In genomic region chr5:88405783-88406182, GRCh38 we compare ENCODE assay signal across 15 cellular contexts.
DNase-seq lines count a peak whose midpoint lies in the region; ATAC-seq and TF ChIP-seq lines count a peak whose summit lies in the region.
"Had no signal": no experiment of that assay in that cellular context is flagged by ENCODE, and none has a peak within 500 bp of the region (broad histone marks: within the 10 kb centered on the region; RNA-seq: fewer than 3 reads in every experiment).

No MANE protein-coding gene starts in this region.

- no peak overlapping the region for H3K27ac Mint-ChIP-seq in activated T-helper 1 cell treated with anti-CD3 and anti-CD28 coated beads, Interleukin-12 subunit alpha, Interleukin-12 subunit beta, Interleukin-2, Interleukin-4 antibody, amounts not matched to agents 30 ng/mL and 10 ng/mL and 1 ng/mL, durations not matched to agents 14 hours and 24 hours and 36 hours
- H3K27ac Mint-ChIP-seq: CD4-positive, CD25-positive, alpha-beta regulatory T cell; HFFc6 had no signal

- no peak for DNase-seq in left ventricle myocardium superior
- DNase-seq in heart right ventricle, result no peak
- DNase-seq in astrocyte of the hippocampus (ENCODE audit: low read depth, low spot score), result peak; percentile 14
- DNase-seq in myocyte (ENCODE audit: low read depth), result peak; percentile 9
- no peak for DNase-seq in activated T-helper 1 cell treated with anti-CD3 and anti-CD28 coated beads, Interleukin-12 subunit alpha, Interleukin-12 subunit beta, Interleukin-2, Interleukin-4 antibody, amounts not matched to agents 30 ng/mL and 10 ng/mL and 1 ng/mL, durations not matched to agents 14 hours and 24 hours and 36 hours (ENCODE audit: low spot score)
- no peak for DNase-seq in activated CD8-positive, alpha-beta memory T cell treated with anti-CD3 and anti-CD28 coated beads for 24 hours
- no peak for DNase-seq in NCI-H1092 (lab: John Stamatoyannopoulos, UW)
- DNase-seq: CD4-positive, CD25-positive, alpha-beta regulatory T cell; DMS53; HCEC 1CT; HFFc6 had no signal

- H3K27ac ChIP-seq in heart right ventricle, result peak overlapping the region in 2 of 10 donors; percentile 25 to 39
- H3K27ac ChIP-seq: 22Rv1; BLaER1 treated with 17β-estradiol and CSF1 and Interleukin-3, amounts not matched to agents 10 nM and 100 nM; HL-60 had no signal

- no peaks in the 10 kb centered on the region for H3K9me3 ChIP-seq in heart right ventricle
- H3K9me3 ChIP-seq: BLaER1 treated with 17β-estradiol and CSF1 and Interleukin-3, amounts not matched to agents 10 nM and 100 nM had no signal

- H3K36me3 Mint-ChIP-seq in activated T-helper 1 cell treated with anti-CD3 and anti-CD28 coated beads, Interleukin-12 subunit alpha, Interleukin-12 subunit beta, Interleukin-2, Interleukin-4 antibody, amounts not matched to agents 30 ng/mL and 10 ng/mL and 1 ng/mL, durations not matched to agents 14 hours and 24 hours and 36 hours (ENCODE audit: low read depth), result no peaks in the 10 kb centered on the region
- H3K36me3 Mint-ChIP-seq: CD4-positive, CD25-positive, alpha-beta regulatory T cell had no signal

- peaks cover 0 to 9% (median 0%) of the 10 kb centered on the region in 9 donors for H3K4me1 ChIP-seq in heart right ventricle
- H3K4me1 ChIP-seq: BLaER1 treated with 17β-estradiol and CSF1 and Interleukin-3, amounts not matched to agents 10 nM and 100 nM had no signal

- H3K4me3 Mint-ChIP-seq in activated T-helper 1 cell treated with anti-CD3 and anti-CD28 coated beads, Interleukin-12 subunit alpha, Interleukin-12 subunit beta, Interleukin-2, Interleukin-4 antibody, amounts not matched to agents 30 ng/mL and 10 ng/mL and 1 ng/mL, durations not matched to agents 14 hours and 24 hours and 36 hours, result no peak overlapping the region
- H3K4me3 Mint-ChIP-seq: CD4-positive, CD25-positive, alpha-beta regulatory T cell; HFFc6 had no signal

- peaks cover 6% of the 10 kb centered on the region for H3K27me3 Mint-ChIP-seq in activated T-helper 1 cell treated with anti-CD3 and anti-CD28 coated beads, Interleukin-12 subunit alpha, Interleukin-12 subunit beta, Interleukin-2, Interleukin-4 antibody, amounts not matched to agents 30 ng/mL and 10 ng/mL and 1 ng/mL, durations not matched to agents 14 hours and 24 hours and 36 hours (ENCODE audit: insufficient read depth)
- H3K27me3 Mint-ChIP-seq: CD4-positive, CD25-positive, alpha-beta regulatory T cell had no signal

- no peaks in the 10 kb centered on the region for H3K4me1 Mint-ChIP-seq in activated T-helper 1 cell treated with anti-CD3 and anti-CD28 coated beads, Interleukin-12 subunit alpha, Interleukin-12 subunit beta, Interleukin-2, Interleukin-4 antibody, amounts not matched to agents 30 ng/mL and 10 ng/mL and 1 ng/mL, durations not matched to agents 14 hours and 24 hours and 36 hours (ENCODE audit: low read depth)
- H3K4me1 Mint-ChIP-seq: CD4-positive, CD25-positive, alpha-beta regulatory T cell had no signal

- no peaks in the 10 kb centered on the region for H3K36me3 ChIP-seq in heart right ventricle
- H3K36me3 ChIP-seq: BLaER1 treated with 17β-estradiol and CSF1 and Interleukin-3, amounts not matched to agents 10 nM and 100 nM had no signal

- TF ChIP-seq CTCF in heart right ventricle (IDR thresholded peaks at IDR 0.05), result no peak

- 49 to 58% methylated on average over 3 of the region's 3 CpGs for WGBS in heart right ventricle, 2 donors

- H3K27me3 ChIP-seq in heart right ventricle, result no peaks in the 10 kb centered on the region
- H3K27me3 ChIP-seq: BLaER1 treated with 17β-estradiol and CSF1 and Interleukin-3, amounts not matched to agents 10 nM and 100 nM had no signal

- H3K9me3 Mint-ChIP-seq in activated T-helper 1 cell treated with anti-CD3 and anti-CD28 coated beads, Interleukin-12 subunit alpha, Interleukin-12 subunit beta, Interleukin-2, Interleukin-4 antibody, amounts not matched to agents 30 ng/mL and 10 ng/mL and 1 ng/mL, durations not matched to agents 14 hours and 24 hours and 36 hours, result no peaks in the 10 kb centered on the region
- H3K9me3 Mint-ChIP-seq: HFFc6 had no signal

- intact Hi-C loops in left ventricle myocardium superior (cut with micrococcal nuclease), result no loop called here
- intact Hi-C loops in heart right ventricle (cut with DNase I), result no loop called here
- intact Hi-C loops in activated T-helper 1 cell treated with anti-CD3 and anti-CD28 coated beads, Interleukin-12 subunit alpha, Interleukin-12 subunit beta, Interleukin-2, Interleukin-4 antibody, amounts not matched to agents 30 ng/mL and 10 ng/mL and 1 ng/mL, durations not matched to agents 14 hours and 24 hours and 36 hours (cut with micrococcal nuclease), result no loop called here

- H3K4me3 ChIP-seq in heart right ventricle, result no peak overlapping the region
- H3K4me3 ChIP-seq: BLaER1 treated with 17β-estradiol and CSF1 and Interleukin-3, amounts not matched to agents 10 nM and 100 nM had no signal

- ATAC-seq in left ventricle myocardium superior (peak; percentile 39), heart right ventricle (no peak), GM19397 (IDR thresholded peaks at IDR 0.05; ENCODE audit: unreplicated experiment) (no peak)

Comparison
In these comparisons a context has a peak if more than half of its experiments do, and no peak if none do; other contexts are left out.
1. DNase-seq: peak in astrocyte of the hippocampus (single experiment) and myocyte (single experiment); none in left ventricle myocardium superior (single experiment), heart right ventricle (0 of 2), activated T-helper 1 cell treated with anti-CD3 and anti-CD28 coated beads, Interleukin-12 subunit alpha, Interleukin-12 subunit beta, Interleukin-2, Interleukin-4 antibody, amounts not matched to agents 30 ng/mL and 10 ng/mL and 1 ng/mL, durations not matched to agents 14 hours and 24 hours and 36 hours (single experiment), activated CD8-positive, alpha-beta memory T cell treated with anti-CD3 and anti-CD28 coated beads for 24 hours (single experiment) and NCI-H1092 (single experiment).